ENCODE assay signal across 13 cellular contexts in genomic region chr2:186639939-186640338, GRCh38. TPM values are rescaled to one million over a fixed set of nuclear protein-coding genes. Genes with fewer than 3 reads are reported as not detected.
DNase-seq lines count a peak whose midpoint lies in the region; ATAC-seq and TF ChIP-seq lines count a peak whose summit lies in the region.
"Had no signal": no experiment of that assay in that cellular context is flagged by ENCODE, and none has a peak within 500 bp of the region (broad histone marks: within the 10 kb centered on the region; RNA-seq: fewer than 3 reads in every experiment).

No MANE protein-coding gene starts in this region.

- ATAC-seq in GM18907 (IDR thresholded peaks at IDR 0.05; ENCODE audit: unreplicated experiment): peak; percentile 64
- peak; percentile 65 for ATAC-seq in HG02588 (IDR thresholded peaks at IDR 0.05; ENCODE audit: unreplicated experiment)
- peak; percentile 69 for ATAC-seq in HG03460 (IDR thresholded peaks at IDR 0.05; ENCODE audit: unreplicated experiment)
- no peak for ATAC-seq in WTC11

- H3K36me3 ChIP-seq in GM06990 (ENCODE audit: control insufficient read depth, insufficient read depth, low read length): no peaks in the 10 kb centered on the region; the same call in none of the 2 replicates

- H3K27me3 Mint-ChIP-seq in WTC11 (ENCODE audit: low read depth): no peaks in the 10 kb centered on the region
- H3K27me3 Mint-ChIP-seq: activated naive CD8-positive, alpha-beta T cell had no signal

- H3K4me3 Mint-ChIP-seq in WTC11: no peak overlapping the region
- H3K4me3 Mint-ChIP-seq: activated naive CD8-positive, alpha-beta T cell; endodermal cell had no signal

- CTCF ChIA-PET in WTC11 (lab: Charles Lee): no interaction called here

- peak; percentile 10 for DNase-seq in GM06990 (ENCODE audit: extremely low read depth, insufficient read length)
- DNase-seq in substantia nigra (lab: John Stamatoyannopoulos, UW): no peak
- no peak for DNase-seq in NCI-H774 (lab: John Stamatoyannopoulos, UW)
- DNase-seq in WTC11 (ENCODE audit: low spot score): no peak
- no peak for DNase-seq in stimulated activated CD4-positive, alpha-beta T cell treated with anti-CD3 and anti-CD28 coated beads, Interleukin-4, amount 100 ng/mL, for 24 hours
- DNase-seq: endodermal cell, NCI-H526 treated with DMSO at 0.1 percent for 48 hours, tibial artery had no signal

- no peak overlapping the region for H3K27ac Mint-ChIP-seq in WTC11
- H3K27ac Mint-ChIP-seq: activated naive CD8-positive, alpha-beta T cell; endodermal cell had no signal

- H3K27ac ChIP-seq in substantia nigra (ENCODE audit: low read depth, low read length, poor library complexity, severe bottlenecking): no peak overlapping the region
- H3K27ac ChIP-seq: C4-2B, tibial artery had no signal

- no peaks in the 10 kb centered on the region for H3K9me3 Mint-ChIP-seq in WTC11
- H3K9me3 Mint-ChIP-seq: endodermal cell had no signal

- H3K27me3 ChIP-seq in GM06990 (replicated peaks; ENCODE audit: control insufficient read depth, insufficient read depth, low read length): no peaks in the 10 kb centered on the region
- H3K27me3 ChIP-seq: tibial artery had no signal

- TF ChIP-seq CTCF in GM06990 (IDR thresholded peaks at IDR 0.05; ENCODE audit: insufficient read depth, low read length, poor library complexity, severe bottlenecking) (no peak), WTC11 (IDR thresholded peaks at IDR 0.05) (no peak)

- peaks cover 5% of the 10 kb centered on the region for H3K4me1 Mint-ChIP-seq in WTC11

- POLR2A ChIA-PET in WTC11 (lab: Charles Lee): interaction anchor here (0.6 kb wide), 1 partner anchor 152 kb away, joined by 4 read pairs; no protein-coding TSS in a partner anchor

- no peak overlapping the region for H3K4me3 ChIP-seq in GM06990 (replicated peaks; ENCODE audit: low read depth, low read length)
- H3K4me3 ChIP-seq: tibial artery had no signal

- peaks cover 3% of the 10 kb centered on the region for H3K36me3 Mint-ChIP-seq in WTC11

TF ChIP-seq in WTC11, 78 proteins besides CTCF, POLR2A, EP300 and RAD21:
- TF ChIP-seq HMGA2 (CRISPR knock-in tag; IDR thresholded peaks at IDR 0.05) (no peak), FOXK1 (CRISPR knock-in tag; IDR thresholded peaks at IDR 0.05) (no peak), CREM (CRISPR knock-in tag; IDR thresholded peaks at IDR 0.05) (no peak)

RNA-seq across cellular contexts. Expression of gene ITGAV, which starts 50.1 kb away (rescaled TPM):
- 26.5 to 30.0 TPM (median 27.7 TPM) in 3 replicates for total RNA-seq in WTC11 (2021)

RNA-seq across cellular contexts. Expression of gene FAM171B, which starts 53.9 kb away (rescaled TPM):
- total RNA-seq in WTC11 (2021): 19.6 to 28.5 TPM (median 21.4 TPM) in 3 replicates
